Comparison of ENCODE assay signal across 8 cellular contexts in the genomic region with DNA sequence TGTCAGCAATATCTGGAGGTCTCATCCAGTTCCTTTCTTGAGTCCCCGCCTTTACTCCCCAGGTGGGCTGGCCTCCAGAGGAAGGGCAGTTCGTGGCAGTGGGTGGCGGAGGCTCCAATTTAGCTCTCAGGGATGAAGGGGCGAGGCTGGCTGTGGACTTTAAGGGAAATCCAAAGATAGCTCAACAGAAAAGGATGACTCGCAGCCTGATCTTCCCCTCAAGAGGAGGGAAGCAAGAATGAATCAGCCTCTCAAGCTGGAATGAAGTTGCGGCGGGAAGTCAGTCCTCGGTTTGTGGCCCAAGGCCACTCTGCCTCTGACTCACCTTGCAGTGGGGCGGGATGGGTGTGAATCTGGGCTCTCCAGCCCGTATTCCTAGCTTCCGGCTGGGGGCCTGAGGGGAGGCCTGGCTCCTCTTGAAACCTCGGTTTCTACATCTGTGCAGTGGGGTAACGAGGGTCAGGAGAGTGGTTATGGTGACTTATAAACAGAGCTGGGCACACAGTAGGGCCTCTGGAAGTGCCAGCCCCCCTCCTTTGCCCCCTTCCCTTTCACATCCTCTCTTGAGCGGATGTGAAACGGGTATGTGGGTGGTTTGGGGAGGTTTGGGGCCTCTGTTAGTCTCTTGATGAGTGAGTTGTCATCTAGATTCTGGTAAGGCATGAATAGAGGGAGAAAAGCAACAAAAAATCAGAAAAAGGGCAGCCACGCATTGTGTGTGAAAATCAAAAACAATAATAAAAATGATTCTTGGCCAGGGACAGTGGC. TPM values are rescaled to one million over a fixed set of nuclear protein-coding genes. Genes with fewer than 3 reads are reported as not detected.
A peak's percentile ranks its signal among the peaks of the same experiment; 100 is the strongest.
DNase-seq lines count a peak whose midpoint lies in the region; FAIRE-seq and TF ChIP-seq lines count a peak whose summit lies in the region.

No MANE protein-coding gene starts in this region.

- DNase-seq in GM06990 (ENCODE audit: extremely low read depth, insufficient read length) (peak; percentile 90), HCEC 1CT (peak; percentile 99), MV-4-11 (lab: John Stamatoyannopoulos, UW) (peak; percentile 100), fibroblast of lung (ENCODE audit: low read depth in 2 of 2) (peak; percentile 87 to 99), D721Med (ENCODE audit: insufficient read length, low spot score) (no peak), D341Med (ENCODE audit: low spot score) (no peak)
- DNase-seq in activated CD8-positive, alpha-beta memory T cell treated with anti-CD3 and anti-CD28 coated beads, Interleukin-2, amount 50 U/mL, for 24 hours (ENCODE audit: extremely low read depth) = peak; percentile 69

- H3K9ac ChIP-seq in fibroblast of lung (ENCODE audit: insufficient read depth, low read length) = peak overlapping the region; percentile 39
- peak overlapping the region; percentile 60 for H3K9ac ChIP-seq in skeletal muscle satellite cell (ENCODE audit: low read depth, low read length)

- no peaks in the 10 kb centered on the region for H4K20me1 ChIP-seq in fibroblast of lung (ENCODE audit: control insufficient read depth, extremely low read depth, insufficient read depth, low read length)

- peak overlapping the region; percentile 58 for H3K4me2 ChIP-seq in fibroblast of lung (ENCODE audit: extremely low read depth, insufficient read depth, low read length)
- peak overlapping the region; percentile 65 for H3K4me2 ChIP-seq in skeletal muscle satellite cell (ENCODE audit: low read length)

- peak overlapping the region; percentile 29; the same call in 1 of the 2 replicates for H3K4me3 ChIP-seq in GM06990 (replicated peaks; ENCODE audit: low read depth, low read length)
- H3K4me3 ChIP-seq in fibroblast of lung (replicated peaks in 1 of 4; ENCODE audit: control extremely low read depth in 1 of 4, insufficient read depth in 1 of 4, low read depth in 3 of 4, low read length in 4 of 4) = no peak overlapping the region
- no peak overlapping the region for H3K4me3 ChIP-seq in skeletal muscle satellite cell (ENCODE audit: low read length)

- FAIRE-seq in D721Med (lab: Jason Lieb, UNC) = no peak

- H2AFZ ChIP-seq in fibroblast of lung (ENCODE audit: low read length) = peak overlapping the region; percentile 67

- H3K27ac ChIP-seq in fibroblast of lung (ENCODE audit: insufficient read depth, low read length) = peak overlapping the region; percentile 90

- H3K4me1 ChIP-seq in fibroblast of lung (ENCODE audit: control insufficient read depth, extremely low read depth, insufficient read depth, low read length) = peaks cover 16% of the 10 kb centered on the region
- H3K4me1 ChIP-seq in skeletal muscle satellite cell (ENCODE audit: control insufficient read depth, insufficient read depth, low read length) = peaks cover 53% of the 10 kb centered on the region

- no peak for TF ChIP-seq CTCF in GM06990 (IDR thresholded peaks at IDR 0.05; ENCODE audit: insufficient read depth, low read length, poor library complexity, severe bottlenecking)
- TF ChIP-seq CTCF in fibroblast of lung (conservative IDR thresholded peaks at IDR 0.05 in 1 of 2, IDR thresholded peaks at IDR 0.05 in 1 of 2; ENCODE audit: low read depth in 1 of 2, low read length in 2 of 2) = no peak
- no peak for TF ChIP-seq CTCF in D721Med (IDR thresholded peaks at IDR 0.05; ENCODE audit: insufficient read depth, missing control alignments)

- peaks cover 31% of the 10 kb centered on the region for H3K36me3 ChIP-seq in GM06990 (ENCODE audit: control insufficient read depth, insufficient read depth, low read length)
- H3K36me3 ChIP-seq in fibroblast of lung (ENCODE audit: control insufficient read depth, insufficient read depth, low read length) = no peaks in the 10 kb centered on the region
- no peaks in the 10 kb centered on the region for H3K36me3 ChIP-seq in skeletal muscle satellite cell (ENCODE audit: insufficient read depth, low read length)

- H3K79me2 ChIP-seq in fibroblast of lung (ENCODE audit: control insufficient read depth, insufficient read depth, low read length) = no peaks in the 10 kb centered on the region

- H3K27me3 ChIP-seq in GM06990 (replicated peaks; ENCODE audit: control insufficient read depth, insufficient read depth, low read length) (no peaks in the 10 kb centered on the region), fibroblast of lung (ENCODE audit: control insufficient read depth, insufficient read depth, low read length) (no peaks in the 10 kb centered on the region), skeletal muscle satellite cell (ENCODE audit: control insufficient read depth, insufficient read depth, low read length) (no peaks in the 10 kb centered on the region)

- H3K9me3 ChIP-seq in fibroblast of lung (ENCODE audit: control insufficient read depth, insufficient read depth, low read depth, low read length) (no peaks in the 10 kb centered on the region), skeletal muscle satellite cell (replicated peaks; ENCODE audit: low read length) (no peaks in the 10 kb centered on the region)

RNA-seq across cellular contexts. Expression of a gene that starts 10.5 kb away (rescaled TPM):
- total RNA-seq in fibroblast of lung = 5.9 and 6.1 TPM in 2 replicates
- 6.0 and 10.2 TPM in 2 replicates for polyA plus RNA-seq in fibroblast of lung
- polyA plus RNA-seq in fibroblast of lung (2012) = 18.1 and 23.7 TPM in 2 replicates
- 14.1 and 28.0 TPM in 2 replicates for polyA minus RNA-seq in fibroblast of lung (ENCODE audit: low replicate concordance)
- 8.1 and 15.9 TPM in 2 replicates for total RNA-seq in skeletal muscle satellite cell (2012; rRNA removed)

RNA-seq across cellular contexts. Expression of a gene that starts 15.5 kb away (rescaled TPM):
- total RNA-seq in fibroblast of lung = 0.26 and 0.83 TPM in 2 replicates
- 0.41 and 0.53 TPM in 2 replicates for polyA plus RNA-seq in fibroblast of lung
- 0.51 and 1.0 TPM in 2 replicates for polyA plus RNA-seq in fibroblast of lung (2012)
- polyA minus RNA-seq in fibroblast of lung (ENCODE audit: low replicate concordance) = 7.1 TPM in 1 of 2 replicates, not detected in the other
- 1.7 and 2.0 TPM in 2 replicates for total RNA-seq in skeletal muscle satellite cell (2012; rRNA removed)

RNA-seq across cellular contexts. Expression of a gene that starts 37.0 kb away (rescaled TPM):
- total RNA-seq in fibroblast of lung = 0.50 and 1.0 TPM in 2 replicates
- polyA plus RNA-seq in fibroblast of lung = 0.12 and 0.37 TPM in 2 replicates
- polyA plus RNA-seq in fibroblast of lung (2012) = 0.08 and 0.28 TPM in 2 replicates
- 1.5 TPM in 1 of 2 replicates, not detected in the other for polyA minus RNA-seq in fibroblast of lung (ENCODE audit: low replicate concordance)
- total RNA-seq in skeletal muscle satellite cell (2012; rRNA removed) = not detected in 2 replicates

RNA-seq across cellular contexts. Expression of a gene that starts 49.4 kb away (rescaled TPM):
- not detected in 2 replicates for total RNA-seq in fibroblast of lung
- polyA plus RNA-seq in fibroblast of lung = not detected in 2 replicates
- polyA plus RNA-seq in fibroblast of lung (2012) = not detected in 2 replicates
- not detected in 2 replicates for polyA minus RNA-seq in fibroblast of lung (ENCODE audit: low replicate concordance)
- total RNA-seq in skeletal muscle satellite cell (2012; rRNA removed) = not detected in 2 replicates

Comparison
In these comparisons a context has a peak if more than half of its experiments do, and no peak if none do; other contexts are left out.
1. DNase-seq: peak in GM06990 (single experiment), HCEC 1CT (single experiment), MV-4-11 (single experiment), activated CD8-positive, alpha-beta memory T cell treated with anti-CD3 and anti-CD28 coated beads, Interleukin-2, amount 50 U/mL, for 24 hours (single experiment) and fibroblast of lung (2 of 2); none in D721Med (single experiment) and D341Med (single experiment).